Comparison of ENCODE assay signal across 14 cellular contexts in the genomic region with DNA sequence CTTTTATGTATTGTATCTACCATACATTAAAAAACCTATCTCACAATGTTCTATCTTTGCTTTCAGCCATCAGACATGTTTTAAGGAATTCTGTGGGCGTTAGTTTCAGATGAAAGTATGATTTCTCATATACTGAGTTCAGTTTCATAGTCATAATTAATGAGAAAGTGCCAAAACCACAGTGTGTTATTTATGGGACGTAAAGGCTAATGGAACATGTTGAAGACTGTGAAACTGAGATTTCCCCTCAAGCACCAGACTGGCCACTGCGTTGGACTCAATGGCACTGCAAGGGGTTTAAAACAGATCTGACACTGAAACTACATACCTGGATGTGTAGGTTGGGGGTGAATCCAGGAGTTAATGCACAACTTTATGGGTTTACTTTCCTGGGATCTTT. TPM values are rescaled to one million over a fixed set of nuclear protein-coding genes. Genes with fewer than 3 reads are reported as not detected.
A peak's percentile ranks its signal among the peaks of the same experiment; 100 is the strongest.
DNase-seq lines count a peak whose midpoint lies in the region; ATAC-seq, FAIRE-seq and TF ChIP-seq lines count a peak whose summit lies in the region.
"Had no signal": no experiment of that assay in that cellular context is flagged by ENCODE, and none has a peak within 500 bp of the region (broad histone marks: within the 10 kb centered on the region; RNA-seq: fewer than 3 reads in every experiment).

No MANE protein-coding gene starts in this region.

- H3K27ac ChIP-seq in thyroid gland: no peak overlapping the region

- no peaks in the 10 kb centered on the region for H3K36me3 ChIP-seq in thyroid gland

- TF ChIP-seq POLR2A in GM12891 (IDR thresholded peaks at IDR 0.05; ENCODE audit: low read depth, low read length) (no peak), thyroid gland (IDR thresholded peaks at IDR 0.05) (no peak)

- H3K27me3 Mint-ChIP-seq in activated T-helper 17 cell treated with anti-CD3 and anti-CD28 coated beads, Interleukin-2, amount 50 U/mL, for 72 hours: peaks cover 3% of the 10 kb centered on the region

- ATAC-seq in GM18867 (IDR thresholded peaks at IDR 0.05; ENCODE audit: unreplicated experiment) (peak; percentile 61), HG02610 (IDR thresholded peaks at IDR 0.05; ENCODE audit: unreplicated experiment) (peak; percentile 49)
- peak; percentile 78 for ATAC-seq in activated T-helper 17 cell treated with anti-CD3 and anti-CD28 coated beads, Interleukin-2, amount 50 U/mL, for 72 hours (replicated peaks)
- ATAC-seq: activated CD4-positive, CD25-positive, alpha-beta regulatory T cell treated with anti-CD3 and anti-CD28 coated beads, Interleukin-2, amount 50 U/mL, for 24 hours; mucosa of descending colon had no signal

- 77 to 92% methylated on average over 3 of the region's 3 CpGs for WGBS in thyroid gland, 2 donors

- no peaks in the 10 kb centered on the region for H3K36me3 Mint-ChIP-seq in activated T-helper 17 cell treated with anti-CD3 and anti-CD28 coated beads, Interleukin-2, amount 50 U/mL, for 72 hours (ENCODE audit: low read depth)

- peak overlapping the region; percentile 73 for H3K27ac Mint-ChIP-seq in activated T-helper 17 cell treated with anti-CD3 and anti-CD28 coated beads, Interleukin-2, amount 50 U/mL, for 72 hours
- H3K27ac Mint-ChIP-seq: H9; T-helper 1 cell treated with Interleukin-12 subunit alpha and Interleukin-12 subunit beta and Interleukin-4 antibody, amounts not matched to agents 30 μg/mL and 1 μg/mL, for 36 hours had no signal

- H3K4me3 Mint-ChIP-seq in activated T-helper 17 cell treated with anti-CD3 and anti-CD28 coated beads, Interleukin-2, amount 50 U/mL, for 72 hours: peak overlapping the region; percentile 31
- H3K4me3 Mint-ChIP-seq: H9; T-helper 1 cell treated with Interleukin-12 subunit alpha and Interleukin-12 subunit beta and Interleukin-4 antibody, amounts not matched to agents 30 μg/mL and 1 μg/mL, for 36 hours had no signal

- H3K27me3 ChIP-seq in thyroid gland: no peaks in the 10 kb centered on the region

- peaks cover 13% of the 10 kb centered on the region for H3K4me1 Mint-ChIP-seq in activated T-helper 17 cell treated with anti-CD3 and anti-CD28 coated beads, Interleukin-2, amount 50 U/mL, for 72 hours
- H3K4me1 Mint-ChIP-seq: H9 had no signal

- no peak for TF ChIP-seq CTCF in thyroid gland (IDR thresholded peaks at IDR 0.05)

- no peaks in the 10 kb centered on the region for H3K9me3 ChIP-seq in thyroid gland
- H3K9me3 ChIP-seq: mucosa of descending colon had no signal

- no peak overlapping the region for H3K4me3 ChIP-seq in thyroid gland (replicated peaks in 1 of 3)
- H3K4me3 ChIP-seq: mucosa of descending colon had no signal

- DNase-seq in GM12891 (ENCODE audit: insufficient read length, low spot score) (no peak), HuH-7.5 (ENCODE audit: low spot score) (no peak), NCI-H2196 (lab: John Stamatoyannopoulos, UW; ENCODE audit: unreplicated experiment) (no peak), thyroid gland (no peak), NCI-H748 (lab: John Stamatoyannopoulos, UW; ENCODE audit: unreplicated experiment) (no peak)
- DNase-seq: AML-193, H9, mucosa of descending colon, Right ventricle myocardium superior had no signal

- FAIRE-seq in GM12891 (lab: Jason Lieb, UNC): peak; percentile 98

- no peaks in the 10 kb centered on the region for H3K9me3 Mint-ChIP-seq in activated T-helper 17 cell treated with anti-CD3 and anti-CD28 coated beads, Interleukin-2, amount 50 U/mL, for 72 hours
- H3K9me3 Mint-ChIP-seq: T-helper 1 cell treated with Interleukin-12 subunit alpha and Interleukin-12 subunit beta and Interleukin-4 antibody, amounts not matched to agents 30 μg/mL and 1 μg/mL, for 36 hours had no signal

- peaks cover 0 to 5% of the 10 kb centered on the region in 2 donors for H3K4me1 ChIP-seq in thyroid gland

- intact Hi-C loops in thyroid gland (cut with DNase I): no loop called here

TF ChIP-seq in GM12891, 5 proteins besides CTCF, POLR2A, EP300 and RAD21:
- TF ChIP-seq SPI1 (IDR thresholded peaks at IDR 0.05; ENCODE audit: low read depth, low read length): no peak
- TF ChIP-seq POU2F2 (IDR thresholded peaks at IDR 0.05; ENCODE audit: low read depth, low read length): no peak
- TF ChIP-seq POLR2AphosphoS5 (IDR thresholded peaks at IDR 0.05; ENCODE audit: low read depth, low read length): no peak
- TF ChIP-seq TAF1 (IDR thresholded peaks at IDR 0.05; ENCODE audit: low read depth, low read length): no peak
- TF ChIP-seq PAX5 (IDR thresholded peaks at IDR 0.05; ENCODE audit: insufficient read depth, low read length, severe bottlenecking): no peak

RNA-seq across cellular contexts. Expression of gene F8, which starts 32.0 kb away (rescaled TPM):
- 5.9 TPM for polyA plus RNA-seq in GM12891 (2012; ENCODE audit: low read depth, missing spikeins)
- total RNA-seq in activated T-helper 17 cell treated with anti-CD3 and anti-CD28 coated beads, Interleukin-2, amount 50 U/mL, for 72 hours: 1 to 10 TPM; 5.6 to 7.9 TPM
- 10 to 100 TPM; 17.3 to 43.1 (median 29.3) TPM for total RNA-seq in thyroid gland

RNA-seq across cellular contexts. Expression of gene FUNDC2, which starts 36.1 kb away (rescaled TPM):
- 104 TPM for polyA plus RNA-seq in GM12891 (2012; ENCODE audit: low read depth, missing spikeins)
- 10 to 100 TPM; 72.1 to 73.8 TPM for total RNA-seq in activated T-helper 17 cell treated with anti-CD3 and anti-CD28 coated beads, Interleukin-2, amount 50 U/mL, for 72 hours
- total RNA-seq in thyroid gland: 10 to 100 TPM; 50.7 to 78.5 (median 69.0) TPM
